ENCODE assay signal across 19 cellular contexts in genomic region chr15:57297163-57297593, GRCh38.
DNase-seq lines count a peak whose midpoint lies in the region; ATAC-seq and TF ChIP-seq lines count a peak whose summit lies in the region.
"Had no signal": no experiment of that assay in that cellular context is flagged by ENCODE, and none has a peak within 500 bp of the region (broad histone marks: within the 10 kb centered on the region; RNA-seq: fewer than 3 reads in every experiment).

No MANE protein-coding gene starts in this region.

- DNase-seq in DMS79 treated with DMSO at 0.1 percent for 48 hours (lab: John Stamatoyannopoulos, UW), result peak; percentile 81
- no peak for DNase-seq in IMR-90
- DNase-seq in OCI-LY7 (ENCODE audit: low spot score), result peak; percentile 19
- peak; percentile 37 for DNase-seq in mesendoderm
- DNase-seq in GM13977 (ENCODE audit: low spot score), result no peak
- no peak for DNase-seq in activated CD4-positive, alpha-beta T cell treated with anti-CD3 and anti-CD28 coated beads, Interleukin-2, amount 10 ng/mL, durations not matched to agents 24 days and 14 days
- DNase-seq: activated CD4-positive, alpha-beta T cell treated with anti-CD3 and anti-CD28 coated beads for 1 hour; activated T-cell treated with anti-CD3 and anti-CD28 coated beads, Interleukin-2, amount 50 U/mL, for 1 hour; KG1; left ventricle myocardium inferior; NCI-H2227 treated with DMSO at 0.1 percent for 48 hours; right cardiac atrium; stimulated activated CD4-positive, alpha-beta T cell treated with anti-CD3 and anti-CD28 coated beads, Interleukin-2, amount 100 ng/mL, for 24 hours; stimulated activated CD8-positive, alpha-beta memory T cell treated with anti-CD3 and anti-CD28 coated beads, Interleukin-4, amount 100 ng/mL, for 48 hours had no signal

- CTCF ChIA-PET in IMR-90 (lab: Yijun Ruan, JAX), result interaction anchor here (1.0 kb wide), 1 partner anchor 150 kb away, joined by 4 read pairs; no protein-coding TSS in a partner anchor
- CTCF ChIA-PET in OCI-LY7 (lab: Charles Lee; ENCODE audit: unreplicated experiment), result no interaction called here

- peak overlapping the region; percentile 4; the same call in 1 of the 2 replicates for H3K4ac ChIP-seq in IMR-90 (ENCODE audit: low read depth, low read length)
- no peak overlapping the region for H3K4ac ChIP-seq in mesendoderm (ENCODE audit: low read depth, low read length)

- TF ChIP-seq CTCF in IMR-90 (conservative IDR thresholded peaks at IDR 0.05; ENCODE audit: low read depth, low read length) (no peak), OCI-LY7 (conservative IDR thresholded peaks at IDR 0.05; ENCODE audit: low read length) (no peak), GM13977 (IDR thresholded peaks at IDR 0.05; ENCODE audit: extremely low read depth, insufficient read depth, missing control alignments) (no peak)

- in situ Hi-C loops in IMR-90 (cut with MboI; ENCODE audit: low sequenced_read_pairs), result no loop called here
- in situ Hi-C loops in GM13977 (cut with MboI; ENCODE audit: low pct_unique_long_range_greater_than_20kb, low sequenced_read_pairs, unreplicated experiment), result no loop called here

- H3K23ac ChIP-seq in IMR-90 (ENCODE audit: low read depth, low read length), result no peak overlapping the region
- H3K23ac ChIP-seq in mesendoderm (ENCODE audit: low read length), result no peak overlapping the region

- H3K36me3 Mint-ChIP-seq in activated CD4-positive, alpha-beta T cell treated with anti-CD3 and anti-CD28 coated beads, Interleukin-2, amount 10 ng/mL, durations not matched to agents 24 days and 14 days (ENCODE audit: low read depth), result peaks cover 3% of the 10 kb centered on the region

- H3K9ac ChIP-seq in IMR-90 (ENCODE audit: low read depth, low read length), result no peak overlapping the region
- no peak overlapping the region for H3K9ac ChIP-seq in mesendoderm (ENCODE audit: low read length)

- H4K8ac ChIP-seq in IMR-90 (ENCODE audit: low read depth in 2 of 2, low read length in 2 of 2), result no peak overlapping the region
- H4K8ac ChIP-seq in mesendoderm (ENCODE audit: low read depth, low read length), result no peak overlapping the region

- H4K20me1 ChIP-seq in IMR-90 (ENCODE audit: insufficient read depth, low read length) (no peaks in the 10 kb centered on the region), OCI-LY7 (ENCODE audit: insufficient read depth, low read length) (no peaks in the 10 kb centered on the region)

- no peaks in the 10 kb centered on the region for H3K79me2 ChIP-seq in OCI-LY7 (ENCODE audit: insufficient read depth, low read depth, low read length)
- H3K79me2 ChIP-seq in mesendoderm (ENCODE audit: control insufficient read depth, insufficient read depth, low read length), result no peaks in the 10 kb centered on the region

- H3K9me1 ChIP-seq in IMR-90 (ENCODE audit: insufficient read depth, low read length), result peaks cover 6% of the 10 kb centered on the region; the same call in 1 of the 2 replicates

- peak overlapping the region; percentile 12 for H2AK9ac ChIP-seq in IMR-90 (replicated peaks; ENCODE audit: low read depth, low read length, poor library complexity)

- ATAC-seq in IMR-90 (ENCODE audit: low read depth) (no peak), GM18498 (IDR thresholded peaks at IDR 0.05; ENCODE audit: unreplicated experiment) (no peak)
- ATAC-seq: right cardiac atrium had no signal

- no peak overlapping the region for H2BK120ac ChIP-seq in IMR-90 (ENCODE audit: low read depth, low read length)
- no peak overlapping the region for H2BK120ac ChIP-seq in mesendoderm (ENCODE audit: low read depth, low read length)

- no peak overlapping the region for H2BK5ac ChIP-seq in IMR-90 (ENCODE audit: low read depth, low read length, poor library complexity, severe bottlenecking)
- no peak overlapping the region for H2BK5ac ChIP-seq in mesendoderm (ENCODE audit: low read length)

- no peak overlapping the region; the same call in 1 of the 2 replicates for H3K56ac ChIP-seq in IMR-90 (ENCODE audit: extremely low read depth, insufficient read depth, low read length)
- H3K56ac ChIP-seq in mesendoderm (ENCODE audit: low read length), result no peak overlapping the region

- peaks cover 2% of the 10 kb centered on the region; the same call in 1 of the 2 replicates for H3K36me3 ChIP-seq in IMR-90 (ENCODE audit: control insufficient read depth, insufficient read depth, low read length)
- H3K36me3 ChIP-seq in OCI-LY7 (ENCODE audit: insufficient read depth, low read length), result no peaks in the 10 kb centered on the region
- no peaks in the 10 kb centered on the region for H3K36me3 ChIP-seq in mesendoderm (ENCODE audit: control insufficient read depth, insufficient read depth, low read length)
- H3K36me3 ChIP-seq: adrenal gland, esophagus muscularis mucosa, left ventricle myocardium inferior had no signal

- H3K27me3 ChIP-seq in IMR-90 (ENCODE audit: control insufficient read depth, insufficient read depth, low read length) (no peaks in the 10 kb centered on the region), mesendoderm (ENCODE audit: insufficient read depth, low read length, poor library complexity) (no peaks in the 10 kb centered on the region)
- H3K27me3 ChIP-seq: adrenal gland, esophagus muscularis mucosa had no signal

- 0 out of 2 replicates have a peak overlapping the region, but pooled peaks have one; percentile 24 for H3K14ac ChIP-seq in IMR-90 (replicated peaks; ENCODE audit: low read depth, low read length)

- no peaks in the 10 kb centered on the region for H3K9me2 ChIP-seq in OCI-LY7 (ENCODE audit: insufficient read depth, low read length)

- H2AK5ac ChIP-seq in IMR-90 (ENCODE audit: low read depth, low read length) (no peak overlapping the region), mesendoderm (ENCODE audit: low read length) (no peak overlapping the region)

- H4K5ac ChIP-seq in IMR-90 (ENCODE audit: low read depth, low read length) (no peak overlapping the region), mesendoderm (ENCODE audit: low read length) (no peak overlapping the region)

- no peak overlapping the region for H3K27ac Mint-ChIP-seq in activated CD4-positive, alpha-beta T cell treated with anti-CD3 and anti-CD28 coated beads, Interleukin-2, amount 10 ng/mL, durations not matched to agents 24 days and 14 days

- no peaks in the 10 kb centered on the region for H3K27me3 Mint-ChIP-seq in activated CD4-positive, alpha-beta T cell treated with anti-CD3 and anti-CD28 coated beads, Interleukin-2, amount 10 ng/mL, durations not matched to agents 24 days and 14 days

- H3K4me1 ChIP-seq in IMR-90 (ENCODE audit: control insufficient read depth, insufficient read depth, low read length) (peaks cover 17% of the 10 kb centered on the region), OCI-LY7 (ENCODE audit: insufficient read depth, low read length, poor library complexity, severe bottlenecking) (peaks cover 30% of the 10 kb centered on the region), mesendoderm (ENCODE audit: control insufficient read depth, low read depth, low read length) (no peaks in the 10 kb centered on the region)
- H3K4me1 ChIP-seq: adrenal gland, esophagus muscularis mucosa, left ventricle myocardium inferior had no signal

- H3K4me2 ChIP-seq in IMR-90 (ENCODE audit: low read depth, low read length), result no peak overlapping the region
- no peak overlapping the region for H3K4me2 ChIP-seq in OCI-LY7 (ENCODE audit: low read length)
- no peak overlapping the region for H3K4me2 ChIP-seq in mesendoderm (ENCODE audit: low read length)

- peaks cover 6% of the 10 kb centered on the region for H3K4me1 Mint-ChIP-seq in activated CD4-positive, alpha-beta T cell treated with anti-CD3 and anti-CD28 coated beads, Interleukin-2, amount 10 ng/mL, durations not matched to agents 24 days and 14 days

- peak overlapping the region; percentile 27 for H4K91ac ChIP-seq in IMR-90 (ENCODE audit: insufficient read depth, low read depth, low read length)

- POLR2A ChIA-PET in IMR-90 (lab: Charles Lee; ENCODE audit: unreplicated experiment), result no interaction called here
- POLR2A ChIA-PET in OCI-LY7 (lab: Charles Lee), result interaction anchor here (0.8 kb wide), 1 partner anchor 472 kb away, joined by 3 read pairs; no protein-coding TSS in a partner anchor

- intact Hi-C loops in IMR-90 (cut with micrococcal nuclease) (no loop called here), OCI-LY7 (cut with micrococcal nuclease; ENCODE audit: unreplicated experiment) (no loop called here)
- intact Hi-C loops in activated CD4-positive, alpha-beta T cell treated with anti-CD3 and anti-CD28 coated beads, Interleukin-2, amount 10 ng/mL, durations not matched to agents 24 days and 14 days (cut with micrococcal nuclease), result no loop called here

- BruUV-seq in IMR-90 (replicated peaks; lab: Mats Ljungman, UMichigan), result no TSS peak
- BruUV-seq in OCI-LY7 (replicated peaks; lab: Mats Ljungman, UMichigan), result no TSS peak

- H3K4me3 Mint-ChIP-seq in activated CD4-positive, alpha-beta T cell treated with anti-CD3 and anti-CD28 coated beads, Interleukin-2, amount 10 ng/mL, durations not matched to agents 24 days and 14 days, result no peak overlapping the region
- H3K4me3 Mint-ChIP-seq: CD14-positive monocyte, nephron had no signal

- H3K27ac ChIP-seq in IMR-90 (ENCODE audit: insufficient read depth, low read length) (no peak overlapping the region), OCI-LY7 (ENCODE audit: low read depth, low read length, poor library complexity, severe bottlenecking) (no peak overlapping the region), mesendoderm (ENCODE audit: low read depth, low read length) (no peak overlapping the region)
- H3K27ac ChIP-seq: adrenal gland, esophagus muscularis mucosa, left ventricle myocardium inferior had no signal

- H2BK15ac ChIP-seq in IMR-90 (ENCODE audit: low read depth, low read length) (no peak overlapping the region; the same call in 2 of the 3 replicates), mesendoderm (replicated peaks; ENCODE audit: low read depth) (no peak overlapping the region)

- H2BK20ac ChIP-seq in IMR-90 (ENCODE audit: low read depth, low read length), result no peak overlapping the region

- no peak for TF ChIP-seq POLR2A in IMR-90 (IDR thresholded peaks at IDR 0.05; ENCODE audit: low read depth, low read length)

- no peaks in the 10 kb centered on the region for H3K9me3 ChIP-seq in IMR-90 (ENCODE audit: control insufficient read depth, insufficient read depth, low read length)
- H3K9me3 ChIP-seq in OCI-LY7 (ENCODE audit: low read length), result no peaks in the 10 kb centered on the region
- H3K9me3 ChIP-seq: esophagus muscularis mucosa, left ventricle myocardium inferior had no signal

- H3K79me1 ChIP-seq in IMR-90 (ENCODE audit: low read depth in 1 of 2, low read length in 2 of 2) (no peaks in the 10 kb centered on the region), mesendoderm (ENCODE audit: low read length) (no peaks in the 10 kb centered on the region)

- no peak overlapping the region for H2AFZ ChIP-seq in IMR-90 (replicated peaks; ENCODE audit: low read length, poor library complexity)
- no peak overlapping the region for H2AFZ ChIP-seq in OCI-LY7 (ENCODE audit: low read length)

- dilution Hi-C loops in IMR-90 (cut with HindIII; ENCODE audit: low sequenced_read_pairs, unreplicated experiment), result no loop called here

- no peaks in the 10 kb centered on the region for H3K9me3 Mint-ChIP-seq in activated CD4-positive, alpha-beta T cell treated with anti-CD3 and anti-CD28 coated beads, Interleukin-2, amount 10 ng/mL, durations not matched to agents 24 days and 14 days

- H3K4me3 ChIP-seq in IMR-90 (ENCODE audit: insufficient read depth, low read depth, low read length), result no peak overlapping the region
- no peak overlapping the region for H3K4me3 ChIP-seq in OCI-LY7 (ENCODE audit: low read depth, low read length, poor library complexity, severe bottlenecking)
- no peak overlapping the region for H3K4me3 ChIP-seq in mesendoderm (ENCODE audit: low read length)
- H3K4me3 ChIP-seq: adrenal gland, esophagus muscularis mucosa, left ventricle myocardium inferior had no signal

- H3K18ac ChIP-seq in IMR-90 (ENCODE audit: low read depth, low read length) (0 out of 2 replicates have a peak overlapping the region, but pooled peaks have one; percentile 36), mesendoderm (ENCODE audit: low read length) (no peak overlapping the region)

- no peak for TF ChIP-seq RAD21 in IMR-90 (IDR thresholded peaks at IDR 0.05; ENCODE audit: low read length)

- no CpG with 5 or more reads among the region's 3 CpGs for WGBS in IMR-90 (ENCODE audit: extremely low coverage in 2 of 2, insufficient read length in 1 of 2), 2 experiments
- no CpG with 5 or more reads among the region's 3 CpGs for WGBS in mesendoderm (ENCODE audit: extremely low coverage, insufficient coverage, low lambda C conversion rate)

Comparison
In these comparisons a context has a peak if more than half of its experiments do, and no peak if none do; other contexts are left out.
1. DNase-seq: peak in DMS79 treated with DMSO at 0.1 percent for 48 hours (single experiment), OCI-LY7 (single experiment) and mesendoderm (single experiment); none in IMR-90 (single experiment), GM13977 (single experiment) and activated CD4-positive, alpha-beta T cell treated with anti-CD3 and anti-CD28 coated beads, Interleukin-2, amount 10 ng/mL, durations not matched to agents 24 days and 14 days (single experiment).